9 cellular contexts compared by ENCODE assay signal in the genomic region with DNA sequence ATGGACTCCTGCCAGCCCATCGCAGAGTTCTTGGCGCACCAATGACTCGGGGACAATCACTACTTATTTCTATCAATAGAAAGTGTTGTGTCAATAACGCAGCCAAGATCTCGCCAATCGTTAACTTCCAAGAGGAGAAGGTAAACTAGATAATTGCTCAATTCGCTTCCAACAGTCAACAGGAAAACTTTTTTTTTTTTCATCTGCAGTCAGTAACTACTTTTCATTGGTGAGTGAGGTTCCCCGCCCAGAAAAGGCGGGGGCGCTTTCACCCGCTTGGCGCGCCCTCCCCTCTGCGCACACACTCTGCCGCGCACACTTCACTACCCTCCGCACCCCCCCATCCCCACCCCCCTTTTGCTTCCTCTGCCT. TPM values are rescaled to one million over a fixed set of nuclear protein-coding genes. Genes with fewer than 3 reads are reported as not detected.
DNase-seq lines count a peak whose midpoint lies in the region; ATAC-seq lines count a peak whose summit lies in the region.
"Had no signal": no experiment of that assay in that cellular context is flagged by ENCODE, and none has a peak within 500 bp of the region (broad histone marks: within the 10 kb centered on the region; RNA-seq: fewer than 3 reads in every experiment).

A gene (minus strand): TSS at position 147 of the 372 bp plus-strand sequence. CDS start 313 bp downstream, outside the sequence.

- peaks cover 4% of the 10 kb centered on the region for H3K36me3 Mint-ChIP-seq in activated CD4-positive, alpha-beta T cell treated with anti-CD3 and anti-CD28 coated beads, Interleukin-2, amount 10 ng/mL, durations not matched to agents 24 days and 14 days (ENCODE audit: low read depth)

- no peak within 1 kb of the TSS for H3K4me3 Mint-ChIP-seq in activated CD4-positive, alpha-beta T cell treated with anti-CD3 and anti-CD28 coated beads, Interleukin-2, amount 10 ng/mL, durations not matched to agents 24 days and 14 days

- H3K27ac Mint-ChIP-seq in activated CD4-positive, alpha-beta T cell treated with anti-CD3 and anti-CD28 coated beads, Interleukin-2, amount 10 ng/mL, durations not matched to agents 24 days and 14 days, result peak within 1 kb of the TSS; percentile 28

- H3K27ac ChIP-seq in iPS-20b (ENCODE audit: low read length) (no peak within 1 kb of the TSS), subcutaneous abdominal adipose tissue (ENCODE audit: low read depth, low read length) (no peak within 1 kb of the TSS)

- H3K4me1 ChIP-seq in iPS-20b (ENCODE audit: insufficient read depth, low read length) (peaks cover 14% of the 10 kb centered on the region; the same call in 1 of the 2 replicates), subcutaneous abdominal adipose tissue (ENCODE audit: control insufficient read depth in 5 of 5, insufficient read depth in 5 of 5, low read length in 5 of 5) (peaks cover 4 to 44% (median 39%) of the 10 kb centered on the region in 5 donors)

- intact Hi-C loops in activated CD4-positive, alpha-beta T cell treated with anti-CD3 and anti-CD28 coated beads, Interleukin-2, amount 10 ng/mL, durations not matched to agents 24 days and 14 days (cut with micrococcal nuclease), result no loop called here

- H3K9ac ChIP-seq in iPS-20b (ENCODE audit: low read depth, low read length) (peak within 1 kb of the TSS; percentile 68; the same call in 1 of the 2 replicates), subcutaneous abdominal adipose tissue (ENCODE audit: low read length in 5 of 5) (no peak within 1 kb of the TSS)

- H3K9me3 ChIP-seq in iPS-20b (ENCODE audit: insufficient read depth, low read depth, low read length) (no peaks in the 10 kb centered on the region), subcutaneous abdominal adipose tissue (ENCODE audit: control insufficient read depth in 5 of 5, low read length in 5 of 5) (peaks cover 0 to 2% (median 0%) of the 10 kb centered on the region in 5 donors)

- peaks cover 85% of the 10 kb centered on the region for H3K27me3 Mint-ChIP-seq in activated CD4-positive, alpha-beta T cell treated with anti-CD3 and anti-CD28 coated beads, Interleukin-2, amount 10 ng/mL, durations not matched to agents 24 days and 14 days

- peaks cover 100% of the 10 kb centered on the region for H3K27me3 ChIP-seq in iPS-20b (ENCODE audit: insufficient read depth, low read length)
- H3K27me3 ChIP-seq in subcutaneous abdominal adipose tissue (ENCODE audit: control insufficient read depth in 5 of 5, insufficient read depth in 4 of 5, low read length in 5 of 5), result peaks cover 73 to 94% (median 84%) of the 10 kb centered on the region in 5 donors

- no peak for ATAC-seq in HG02840 (IDR thresholded peaks at IDR 0.05; ENCODE audit: low FRiP score, unreplicated experiment)
- ATAC-seq in HG03139 (IDR thresholded peaks at IDR 0.05; ENCODE audit: unreplicated experiment), result no peak

- peak within 1 kb of the TSS; percentile 67 for H3K4me3 ChIP-seq in iPS-20b (ENCODE audit: low read length)
- peak within 1 kb of the TSS in 4 of 5 donors; percentile 40 to 53 (median 46) for H3K4me3 ChIP-seq in subcutaneous abdominal adipose tissue (ENCODE audit: low read depth in 1 of 5, low read length in 5 of 5)

- H3K36me3 ChIP-seq in iPS-20b (ENCODE audit: insufficient read depth, low read depth, low read length) (no peaks in the 10 kb centered on the region), subcutaneous abdominal adipose tissue (ENCODE audit: control insufficient read depth in 5 of 5, insufficient read depth in 5 of 5, low read length in 5 of 5) (no peaks in the 10 kb centered on the region)

- peaks cover 18% of the 10 kb centered on the region for H3K9me3 Mint-ChIP-seq in activated CD4-positive, alpha-beta T cell treated with anti-CD3 and anti-CD28 coated beads, Interleukin-2, amount 10 ng/mL, durations not matched to agents 24 days and 14 days

- no peak for DNase-seq in activated CD4-positive, alpha-beta T cell treated with anti-CD3 and anti-CD28 coated beads, Interleukin-2, amount 10 ng/mL, durations not matched to agents 24 days and 14 days
- no peak for DNase-seq in activated CD4-positive, alpha-beta T cell treated with anti-CD3 and anti-CD28 coated beads for 1 hour
- DNase-seq in RKO (ENCODE audit: low spot score) (peak; percentile 73), middle frontal gyrus (ENCODE audit: extremely low spot score, low spot score) (no peak)

- no peaks in the 10 kb centered on the region for H3K4me1 Mint-ChIP-seq in activated CD4-positive, alpha-beta T cell treated with anti-CD3 and anti-CD28 coated beads, Interleukin-2, amount 10 ng/mL, durations not matched to agents 24 days and 14 days

RNA-seq across cellular contexts. Expression of the gene that starts here (rescaled TPM):
- not detected in 2 replicates for total RNA-seq in activated CD4-positive, alpha-beta T cell treated with anti-CD3 and anti-CD28 coated beads, Interleukin-2, amount 10 ng/mL, durations not matched to agents 24 days and 14 days
- total RNA-seq: LHCN-M2 had no signal
